25 cellular contexts compared by ENCODE assay signal in genomic region chr10:86167101-86167761, GRCh38.
"Had no signal": no experiment of that assay in that cellular context is flagged by ENCODE, and none has a peak within 500 bp of the region (broad histone marks: within the 10 kb centered on the region; RNA-seq: fewer than 3 reads in every experiment).

No MANE protein-coding gene starts in this region.

- H3K36me3 Mint-ChIP-seq: activated naive CD4-positive, alpha-beta T cell treated with anti-CD3 and anti-CD28 coated beads, Interleukin-2, amount 50 U/mL, for 24 hours had no signal

- H3K4me1 Mint-ChIP-seq: activated naive CD4-positive, alpha-beta T cell treated with anti-CD3 and anti-CD28 coated beads, Interleukin-2, amount 50 U/mL, for 24 hours had no signal

- ATAC-seq: activated CD8-positive, alpha-beta T cell treated with anti-CD3 and anti-CD28 coated beads for 36 hours; K562; Right ventricle myocardium inferior had no signal

- H3K4me1 ChIP-seq: SJCRH30 had no signal

- H3K4me3 Mint-ChIP-seq: activated CD8-positive, alpha-beta T cell treated with anti-CD3 and anti-CD28 coated beads for 36 hours; activated naive CD4-positive, alpha-beta T cell treated with anti-CD3 and anti-CD28 coated beads, Interleukin-2, amount 50 U/mL, for 24 hours had no signal

- H3K27me3 ChIP-seq: brain microvascular endothelial cell, cardiac muscle cell, SJCRH30 had no signal

- H3K27ac ChIP-seq: brain microvascular endothelial cell, cardiac muscle cell, SJCRH30, VCaP had no signal

- H3K27ac Mint-ChIP-seq: activated CD8-positive, alpha-beta T cell treated with anti-CD3 and anti-CD28 coated beads for 36 hours; activated naive CD4-positive, alpha-beta T cell treated with anti-CD3 and anti-CD28 coated beads, Interleukin-2, amount 50 U/mL, for 24 hours had no signal

- DNase-seq: activated CD4-positive, CD25-positive, alpha-beta regulatory T cell; activated CD8-positive, alpha-beta memory T cell treated with anti-CD3 and anti-CD28 coated beads, Interleukin-2, amount 50 U/mL, for 4 hours; activated CD8-positive, alpha-beta T cell treated with anti-CD3 and anti-CD28 coated beads for 36 hours; activated gamma-delta T cell treated with Interleukin-2 at 50 U/mL for 16 hours; amygdala; brain microvascular endothelial cell; cerebellar nuclear complex; Karpas-422; MM.1S; NCI-H1105; NCI-H1436; NCI-H1694 treated with DMSO at 0.1 percent for 48 hours; NCI-H2029 treated with DMSO at 0.1 percent for 48 hours; NCI-H345; NCI-H510A; NCI-H82; RPMI8226; SJCRH30; SK-N-SH; T-helper 1 cell had no signal

- H3K36me3 ChIP-seq: brain microvascular endothelial cell, cardiac muscle cell, SJCRH30 had no signal

- H3K9me3 ChIP-seq: SJCRH30, SK-N-SH had no signal

- H3K4me3 ChIP-seq: cardiac muscle cell, K562, SJCRH30 had no signal

- H3K9me3 Mint-ChIP-seq: activated CD8-positive, alpha-beta T cell treated with anti-CD3 and anti-CD28 coated beads for 36 hours; activated naive CD4-positive, alpha-beta T cell treated with anti-CD3 and anti-CD28 coated beads, Interleukin-2, amount 50 U/mL, for 24 hours had no signal

- H3K27me3 Mint-ChIP-seq: activated naive CD4-positive, alpha-beta T cell treated with anti-CD3 and anti-CD28 coated beads, Interleukin-2, amount 50 U/mL, for 24 hours had no signal
